ENCODE assay signal across 25 cellular contexts in genomic region chr17:40056379-40057005, GRCh38. TPM values are rescaled to one million over a fixed set of nuclear protein-coding genes. Genes with fewer than 3 reads are reported as not detected.
A peak's percentile ranks its signal among the peaks of the same experiment; 100 is the strongest.
DNase-seq lines count a peak whose midpoint lies in the region; ATAC-seq and TF ChIP-seq lines count a peak whose summit lies in the region.
"Had no signal": no experiment of that assay in that cellular context is flagged by ENCODE, and none has a peak within 500 bp of the region (broad histone marks: within the 10 kb centered on the region; RNA-seq: fewer than 3 reads in every experiment).

No MANE protein-coding gene starts in this region.

- no peak overlapping the region for H3K27ac Mint-ChIP-seq in progenitor cell of endocrine pancreas
- H3K27ac Mint-ChIP-seq: activated CD8-positive, alpha-beta T cell treated with anti-CD3 and anti-CD28 coated beads, Interleukin-2, amount 10 ng/mL, durations not matched to agents 7 days and 5 days; activated naive CD4-positive, alpha-beta T cell treated with anti-CD3 and anti-CD28 coated beads, Interleukin-2, amount 50 U/mL, for 24 hours had no signal

- no peak overlapping the region for H3K4me3 ChIP-seq in WERI-Rb-1 (ENCODE audit: low read depth, low read length)
- H3K4me3 ChIP-seq: body of pancreas, pancreas, skin epidermis had no signal

- peaks cover 1% of the 10 kb centered on the region for H3K36me3 Mint-ChIP-seq in progenitor cell of endocrine pancreas (ENCODE audit: insufficient read depth)

- H3K4me1 Mint-ChIP-seq in progenitor cell of endocrine pancreas (ENCODE audit: low read depth) = peaks cover 5% of the 10 kb centered on the region

- intact Hi-C loops in left ventricle myocardium superior (cut with micrococcal nuclease) = no loop called here

- H3K9me3 Mint-ChIP-seq in progenitor cell of endocrine pancreas (ENCODE audit: low read depth) = no peaks in the 10 kb centered on the region
- H3K9me3 Mint-ChIP-seq: activated naive CD4-positive, alpha-beta T cell treated with anti-CD3 and anti-CD28 coated beads, Interleukin-2, amount 50 U/mL, for 24 hours; activated T-cell treated with anti-CD3 and anti-CD28 coated beads, Interleukin-2, amount 50 U/mL, for 4 hours had no signal

- peak overlapping the region; percentile 7 for H3K4me3 Mint-ChIP-seq in progenitor cell of endocrine pancreas (ENCODE audit: low read depth)
- H3K4me3 Mint-ChIP-seq: activated CD8-positive, alpha-beta T cell treated with anti-CD3 and anti-CD28 coated beads, Interleukin-2, amount 10 ng/mL, durations not matched to agents 7 days and 5 days; activated naive CD4-positive, alpha-beta T cell treated with anti-CD3 and anti-CD28 coated beads, Interleukin-2, amount 50 U/mL, for 24 hours; activated T-cell treated with anti-CD3 and anti-CD28 coated beads, Interleukin-2, amount 50 U/mL, for 4 hours had no signal

- peaks cover 20% of the 10 kb centered on the region for H3K36me3 ChIP-seq in WERI-Rb-1

- DNase-seq in NCI-H524 (lab: John Stamatoyannopoulos, UW) (peak; percentile 26 to 44), NCI-H524 treated with DMSO at 0.1 percent for 48 hours (lab: John Stamatoyannopoulos, UW) (no peak), WERI-Rb-1 (no peak), left ventricle myocardium superior (no peak), progenitor cell of endocrine pancreas (ENCODE audit: low spot score, unreplicated experiment) (no peak), NCI-H128 (lab: John Stamatoyannopoulos, UW; ENCODE audit: unreplicated experiment) (no peak)
- DNase-seq: activated CD8-positive, alpha-beta T cell treated with anti-CD3 and anti-CD28 coated beads, Interleukin-2, amount 10 ng/mL, durations not matched to agents 7 days and 5 days; activated T-cell treated with anti-CD3 and anti-CD28 coated beads, Interleukin-2, amount 50 U/mL, for 4 hours; body of pancreas; dermis blood vessel endothelial cell; NCI-H1417; NCI-H226; pancreas; SHP77; stimulated activated CD4-positive, alpha-beta T cell treated with anti-CD3 and anti-CD28 coated beads, Interleukin-4, amount 100 ng/mL, for 24 hours had no signal

- ATAC-seq in left ventricle myocardium superior (peak; percentile 18), HG02610 (IDR thresholded peaks at IDR 0.05; ENCODE audit: unreplicated experiment) (no peak), GM21619 (IDR thresholded peaks at IDR 0.05; ENCODE audit: unreplicated experiment) (no peak)
- ATAC-seq: activated CD8-positive, alpha-beta T cell treated with anti-CD3 and anti-CD28 coated beads, Interleukin-2, amount 10 ng/mL, durations not matched to agents 7 days and 5 days; activated T-cell treated with anti-CD3 and anti-CD28 coated beads, Interleukin-2, amount 50 U/mL, for 4 hours; body of pancreas; HCT116; pancreas had no signal

- no peaks in the 10 kb centered on the region for H3K9me3 ChIP-seq in WERI-Rb-1 (ENCODE audit: severe bottlenecking)
- H3K9me3 ChIP-seq: body of pancreas, pancreas had no signal

- TF ChIP-seq CTCF in WERI-Rb-1 (IDR thresholded peaks at IDR 0.05; ENCODE audit: low read depth, low read length) (no peak), progenitor cell of endocrine pancreas (IDR thresholded peaks at IDR 0.05; ENCODE audit: unreplicated experiment) (no peak)

- H3K27me3 ChIP-seq in WERI-Rb-1 (ENCODE audit: insufficient read depth, low read depth, severe bottlenecking) = no peaks in the 10 kb centered on the region
- H3K27me3 ChIP-seq: body of pancreas, pancreas had no signal

- peaks cover 31% of the 10 kb centered on the region for H3K27me3 Mint-ChIP-seq in progenitor cell of endocrine pancreas
- H3K27me3 Mint-ChIP-seq: activated naive CD4-positive, alpha-beta T cell treated with anti-CD3 and anti-CD28 coated beads, Interleukin-2, amount 50 U/mL, for 24 hours had no signal

- peak overlapping the region; percentile 18; the same call in 1 of the 2 replicates for H3K27ac ChIP-seq in WERI-Rb-1
- H3K27ac ChIP-seq: 22Rv1, body of pancreas, epithelial cell of prostate, pancreas, skin epidermis had no signal

RNA-seq across cellular contexts. Expression of gene MED24, which starts 2.3 kb away (rescaled TPM):
- 56.9 TPM for total RNA-seq in left ventricle myocardium superior
- 143 and 161 TPM in 2 replicates for total RNA-seq in progenitor cell of endocrine pancreas

RNA-seq across cellular contexts. Expression of gene THRA, which starts 6.3 kb away (rescaled TPM):
- 98.1 TPM for total RNA-seq in left ventricle myocardium superior
- total RNA-seq in progenitor cell of endocrine pancreas = 21.3 and 25.0 TPM in 2 replicates

RNA-seq across cellular contexts. Expression of gene CSF3, which starts 41.3 kb away (rescaled TPM):
- total RNA-seq in left ventricle myocardium superior = not detected
- not detected in 2 replicates for total RNA-seq in progenitor cell of endocrine pancreas
- total RNA-seq: activated CD8-positive, alpha-beta T cell treated with anti-CD3 and anti-CD28 coated beads, Interleukin-2, amount 10 ng/mL, durations not matched to agents 7 days and 5 days; activated T-cell treated with anti-CD3 and anti-CD28 coated beads, Interleukin-2, amount 50 U/mL, for 4 hours; frontal cortex; liver; T-helper 1 cell treated with Interleukin-12 subunit alpha and Interleukin-12 subunit beta and Interleukin-4 antibody, amounts not matched to agents 30 ng/mL and 1 ng/mL, for 36 hours had no signal

RNA-seq across cellular contexts. Expression of gene NR1D1, which starts 43.9 kb away (rescaled TPM):
- total RNA-seq in left ventricle myocardium superior = 21.5 TPM
- 2.4 and 2.6 TPM in 2 replicates for total RNA-seq in progenitor cell of endocrine pancreas

Comparison
In these comparisons a context has a peak if more than half of its experiments do, and no peak if none do; other contexts are left out.
1. DNase-seq: peak in NCI-H524 (2 of 2); none in NCI-H524 treated with DMSO at 0.1 percent for 48 hours (single experiment), WERI-Rb-1 (single experiment), left ventricle myocardium superior (single experiment), progenitor cell of endocrine pancreas (single experiment) and NCI-H128 (single experiment).